ENCODE assay signal across 8 cellular contexts in genomic region chr12:51721281-51721940, GRCh38.
DNase-seq lines count a peak whose midpoint lies in the region; ATAC-seq, FAIRE-seq and TF ChIP-seq lines count a peak whose summit lies in the region.

No MANE protein-coding gene starts in this region.

- no peaks in the 10 kb centered on the region for H3K36me3 Mint-ChIP-seq in natural killer cell
- H3K36me3 Mint-ChIP-seq in Calu3 (ENCODE audit: insufficient read depth, unreplicated experiment) = no peaks in the 10 kb centered on the region

- H3K4me1 Mint-ChIP-seq in natural killer cell = peaks cover 0 to 11% of the 10 kb centered on the region in 2 donors
- no peaks in the 10 kb centered on the region for H3K4me1 Mint-ChIP-seq in Calu3 (ENCODE audit: low read depth, unreplicated experiment)

- no peaks in the 10 kb centered on the region for H3K4me1 ChIP-seq in BE2C

- intact Hi-C loops in natural killer cell (cut with micrococcal nuclease) (no loop called here), Calu3 (cut with micrococcal nuclease; ENCODE audit: unreplicated experiment) (no loop called here)

- no peak overlapping the region for H3K4me3 Mint-ChIP-seq in natural killer cell
- H3K4me3 Mint-ChIP-seq in Calu3 (ENCODE audit: low read depth, unreplicated experiment) = no peak overlapping the region

- no TSS peak for BruUV-seq in Calu3 (replicated peaks; lab: Mats Ljungman, UMichigan)

- H3K9me3 ChIP-seq in BE2C = no peaks in the 10 kb centered on the region

- no peak for TF ChIP-seq CTCF in BE2C (IDR thresholded peaks at IDR 0.05; ENCODE audit: low read depth, low read length)
- no peak for TF ChIP-seq CTCF in natural killer cell (IDR thresholded peaks at IDR 0.05)
- no peak for TF ChIP-seq CTCF in D721Med (IDR thresholded peaks at IDR 0.05; ENCODE audit: insufficient read depth, missing control alignments)
- no peak for TF ChIP-seq CTCF in Calu3 (IDR thresholded peaks at IDR 0.05; ENCODE audit: unreplicated experiment)

- ATAC-seq in natural killer cell = peak; percentile 64 to 98 (median 68)

- no peaks in the 10 kb centered on the region for H3K9me3 Mint-ChIP-seq in natural killer cell
- no peaks in the 10 kb centered on the region for H3K9me3 Mint-ChIP-seq in Calu3 (ENCODE audit: low read depth, unreplicated experiment)

- CTCF ChIA-PET in Calu3 (lab: Charles Lee) = no interaction called here

- DNase-seq in BE2C = peak; percentile 67
- peak; percentile 18 to 21 for DNase-seq in activated CD4-positive, alpha-beta T cell treated with anti-CD3 and anti-CD28 coated beads, Interleukin-2, amount 50 U/mL, for 24 hours (ENCODE audit: low read depth in 1 of 2, low spot score in 1 of 2)
- DNase-seq in ecto neural progenitor cell (ENCODE audit: low spot score) = peak; percentile 88
- DNase-seq in natural killer cell = peak; percentile 23
- DNase-seq in superior temporal gyrus (ENCODE audit: extremely low spot score) = peak; percentile 37
- DNase-seq in D721Med (ENCODE audit: insufficient read length, low spot score) = no peak
- no peak for DNase-seq in Calu3
- no peak for DNase-seq in NCI-H187 (lab: John Stamatoyannopoulos, UW)

- no peaks in the 10 kb centered on the region for H3K27me3 ChIP-seq in BE2C

- peak overlapping the region; percentile 51 for H3K4me3 ChIP-seq in BE2C (ENCODE audit: low read depth, low read length)

- no peak overlapping the region for H3K27ac Mint-ChIP-seq in natural killer cell
- H3K27ac Mint-ChIP-seq in Calu3 (ENCODE audit: unreplicated experiment) = no peak overlapping the region

- H3K27me3 Mint-ChIP-seq in natural killer cell (ENCODE audit: low read depth in 2 of 2) = peaks cover 17 to 30% of the 10 kb centered on the region in 2 donors
- no peaks in the 10 kb centered on the region for H3K27me3 Mint-ChIP-seq in Calu3 (ENCODE audit: unreplicated experiment)

- no peak for FAIRE-seq in D721Med (lab: Jason Lieb, UNC)

- H3K36me3 ChIP-seq in BE2C = peaks cover 2% of the 10 kb centered on the region; the same call in 1 of the 2 replicates

Comparison
In these comparisons a context has a peak if more than half of its experiments do, and no peak if none do; other contexts are left out.
1. DNase-seq: peak in BE2C (single experiment), activated CD4-positive, alpha-beta T cell treated with anti-CD3 and anti-CD28 coated beads, Interleukin-2, amount 50 U/mL, for 24 hours (2 of 2), ecto neural progenitor cell (single experiment), natural killer cell (single experiment) and superior temporal gyrus (single experiment); none in D721Med (single experiment), Calu3 (single experiment) and NCI-H187 (0 of 2).